ENCODE assay signal across 12 cellular contexts in genomic region chr14:100131181-100131580, GRCh38. TPM values are rescaled to one million over a fixed set of nuclear protein-coding genes. Genes with fewer than 3 reads are reported as not detected.
A peak's percentile ranks its signal among the peaks of the same experiment; 100 is the strongest.
DNase-seq lines count a peak whose midpoint lies in the region; ATAC-seq and TF ChIP-seq lines count a peak whose summit lies in the region.
"Had no signal": no experiment of that assay in that cellular context is flagged by ENCODE, and none has a peak within 500 bp of the region (broad histone marks: within the 10 kb centered on the region; RNA-seq: fewer than 3 reads in every experiment).

No MANE protein-coding gene starts in this region.

- H2BK12ac ChIP-seq in trophoblast cell (ENCODE audit: low read length): no peak overlapping the region

- no peak for TF ChIP-seq CTCF in lung (IDR thresholded peaks at IDR 0.05; ENCODE audit: control extremely low read depth, extremely low read depth)

- H3K79me1 ChIP-seq in trophoblast cell (ENCODE audit: low read length): no peaks in the 10 kb centered on the region

- no peak overlapping the region for H3K18ac ChIP-seq in trophoblast cell (ENCODE audit: low read length)

- H2BK5ac ChIP-seq in trophoblast cell (ENCODE audit: low read depth, low read length, poor library complexity): no peak overlapping the region

- peak overlapping the region; percentile 21 for H3K27ac Mint-ChIP-seq in activated naive CD8-positive, alpha-beta T cell treated with anti-CD3 and anti-CD28 coated beads for 36 hours

- no peak overlapping the region for H3K4me3 Mint-ChIP-seq in activated naive CD8-positive, alpha-beta T cell treated with anti-CD3 and anti-CD28 coated beads for 36 hours

- no peaks in the 10 kb centered on the region for H3K27me3 Mint-ChIP-seq in activated naive CD8-positive, alpha-beta T cell treated with anti-CD3 and anti-CD28 coated beads for 36 hours

- peak overlapping the region; percentile 90 for H3K4me2 ChIP-seq in BLaER1
- no peak overlapping the region for H3K4me2 ChIP-seq in trophoblast cell (ENCODE audit: low read length)

- H3K27ac ChIP-seq in BLaER1 (peak overlapping the region; percentile 70), lung (ENCODE audit: low read depth in 1 of 2, low read length in 1 of 2) (no peak overlapping the region), trophoblast cell (ENCODE audit: low read depth, low read length) (no peak overlapping the region)
- H3K27ac ChIP-seq: SJSA1 had no signal

- H4K8ac ChIP-seq in trophoblast cell (ENCODE audit: low read depth, low read length): no peak overlapping the region

- H3K36me3 ChIP-seq in BLaER1 (peaks cover 87% of the 10 kb centered on the region), lung (ENCODE audit: control insufficient read depth in 2 of 2, insufficient read depth in 2 of 2, low read length in 2 of 2) (peaks cover 0 to 49% of the 10 kb centered on the region in 2 donors), trophoblast cell (ENCODE audit: control insufficient read depth in 1 of 2, insufficient read depth in 2 of 2, low read length in 2 of 2) (peaks cover 12 to 15% of the 10 kb centered on the region in 2 experiments)
- H3K36me3 ChIP-seq: SJSA1 had no signal

- H2AFZ ChIP-seq in trophoblast cell (ENCODE audit: insufficient read depth, low read length, poor library complexity): no peak overlapping the region

- peaks cover 47% of the 10 kb centered on the region for H4K20me1 ChIP-seq in BLaER1

- WGBS in lung, 2 donors: 67 to 89% methylated on average over 6 of the region's 6 CpGs
- no CpG with 5 or more reads among the region's 6 CpGs for WGBS in trophoblast cell (ENCODE audit: extremely low coverage, insufficient coverage, insufficient read length)

- H3K9ac ChIP-seq in BLaER1 (no peak overlapping the region; the same call in 1 of the 2 replicates), trophoblast cell (ENCODE audit: low read length) (no peak overlapping the region)

- no peaks in the 10 kb centered on the region for H3K9me3 Mint-ChIP-seq in activated naive CD8-positive, alpha-beta T cell treated with anti-CD3 and anti-CD28 coated beads for 36 hours

- H3K27me3 ChIP-seq in BLaER1 (no peaks in the 10 kb centered on the region), lung (ENCODE audit: control insufficient read depth, insufficient read depth) (no peaks in the 10 kb centered on the region), trophoblast cell (ENCODE audit: insufficient read depth, low read length) (no peaks in the 10 kb centered on the region)
- H3K27me3 ChIP-seq: sigmoid colon, SJSA1 had no signal

- no peak overlapping the region for H4K91ac ChIP-seq in trophoblast cell (ENCODE audit: low read depth, low read length)

- ATAC-seq in lung (ENCODE audit: insufficient read depth, low FRiP score) (peak; percentile 39), HG03521 (IDR thresholded peaks at IDR 0.05; ENCODE audit: unreplicated experiment) (no peak)

- H3K9me3 ChIP-seq in BLaER1 (no peaks in the 10 kb centered on the region), lung (ENCODE audit: control insufficient read depth in 2 of 2, insufficient read depth in 1 of 2, low read length in 1 of 2) (peaks cover 0 to 2% of the 10 kb centered on the region in 2 donors), trophoblast cell (ENCODE audit: insufficient read depth, low read depth, low read length) (peaks cover 2% of the 10 kb centered on the region)
- H3K9me3 ChIP-seq: sigmoid colon, SJSA1 had no signal

- H3K4me3 ChIP-seq in BLaER1: no peak overlapping the region
- H3K4me3 ChIP-seq in lung: no peak overlapping the region
- no peak overlapping the region for H3K4me3 ChIP-seq in trophoblast cell (ENCODE audit: low read depth, low read length)
- H3K4me3 ChIP-seq: sigmoid colon, SJSA1 had no signal

- peaks cover 22% of the 10 kb centered on the region for H3K36me3 Mint-ChIP-seq in activated naive CD8-positive, alpha-beta T cell treated with anti-CD3 and anti-CD28 coated beads for 36 hours

- DNase-seq in G401 (ENCODE audit: low spot score) (peak; percentile 42), lung (ENCODE audit: low spot score) (peak; percentile 56), H4 (ENCODE audit: low spot score) (no peak), AG20443 (ENCODE audit: low spot score) (no peak), trophoblast cell (no peak)
- no peak for DNase-seq in activated naive CD8-positive, alpha-beta T cell treated with anti-CD3 and anti-CD28 coated beads for 36 hours
- DNase-seq: activated CD4-positive, alpha-beta T cell treated with anti-CD3 and anti-CD28 coated beads for 4 hours; anterior cingulate cortex; sigmoid colon had no signal

- H2BK120ac ChIP-seq in trophoblast cell (ENCODE audit: insufficient read depth, low read length, poor library complexity): no peak overlapping the region

- H3K4ac ChIP-seq in trophoblast cell (ENCODE audit: low read depth, low read length): no peak overlapping the region

- peaks cover 89% of the 10 kb centered on the region for H3K4me1 ChIP-seq in BLaER1
- H3K4me1 ChIP-seq in lung (ENCODE audit: control insufficient read depth in 2 of 2, insufficient read depth in 2 of 2, low read length in 2 of 2): peaks cover 0 to 2% of the 10 kb centered on the region in 2 donors
- peaks cover 5 to 7% of the 10 kb centered on the region in 2 experiments for H3K4me1 ChIP-seq in trophoblast cell (ENCODE audit: control insufficient read depth in 1 of 2, insufficient read depth in 2 of 2, low read length in 2 of 2)
- H3K4me1 ChIP-seq: SJSA1 had no signal

- in situ Hi-C loops in G401 (cut with HindIII; ENCODE audit: low sequenced_read_pairs): no loop called here

- no peak overlapping the region for H3K14ac ChIP-seq in trophoblast cell (ENCODE audit: low read length)

- H3K79me2 ChIP-seq in trophoblast cell (ENCODE audit: control insufficient read depth, insufficient read depth, low read length, poor library complexity): no peaks in the 10 kb centered on the region

- H3K4me1 Mint-ChIP-seq in activated naive CD8-positive, alpha-beta T cell treated with anti-CD3 and anti-CD28 coated beads for 36 hours: no peaks in the 10 kb centered on the region

- H4K12ac ChIP-seq in trophoblast cell (ENCODE audit: low read depth, low read length): no peak overlapping the region

- no peak overlapping the region for H2AK5ac ChIP-seq in trophoblast cell (ENCODE audit: low read length)

- no peak overlapping the region for H3K23ac ChIP-seq in trophoblast cell (ENCODE audit: low read length)

RNA-seq across cellular contexts. Expression of gene DEGS2, which starts 28.3 kb away (rescaled TPM):
- total RNA-seq in G401 (2014; rRNA removed; shearing (Covaris generic)): 0.95 and 5.0 TPM in 2 replicates
- 1 to 10 TPM; 1.6 to 1.8 TPM for total RNA-seq in activated naive CD8-positive, alpha-beta T cell treated with anti-CD3 and anti-CD28 coated beads for 36 hours
- 1 to 10 TPM; 5.2 to 7.4 TPM for total RNA-seq in lung
- polyA plus RNA-seq in lung: 1 to 10 TPM; 3.6 to 6.2 TPM
- 0.02 and 0.27 TPM in 2 replicates for total RNA-seq in H4 (2014; rRNA removed; shearing (Covaris generic))
- 4.2 and 4.6 TPM in 2 replicates for polyA plus RNA-seq in trophoblast cell (2013)
- total RNA-seq: SJSA1 had no signal

Comparison
In these comparisons a context has a peak if more than half of its experiments do, and no peak if none do; other contexts are left out.
1. DNase-seq: peak in G401 (single experiment) and lung (single experiment); none in activated naive CD8-positive, alpha-beta T cell treated with anti-CD3 and anti-CD28 coated beads for 36 hours (single experiment), H4 (single experiment), AG20443 (single experiment) and trophoblast cell (0 of 2).